9 cellular contexts compared by ENCODE assay signal in the genomic region with DNA sequence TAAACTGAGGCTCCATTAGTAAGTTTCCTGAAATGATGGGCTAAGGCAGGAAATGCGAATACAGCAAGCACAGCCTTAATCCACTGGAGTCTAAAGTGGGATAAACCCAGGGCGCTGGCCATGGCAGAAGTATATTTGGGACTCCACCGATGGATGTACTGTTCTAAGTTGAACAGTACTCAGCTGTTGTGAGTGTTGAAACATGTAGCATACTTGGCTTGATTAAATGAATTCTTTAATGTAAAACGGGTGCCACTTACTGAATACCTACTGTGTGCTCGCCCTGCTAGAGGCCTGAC. TPM values are rescaled to one million over a fixed set of nuclear protein-coding genes. Genes with fewer than 3 reads are reported as not detected.
DNase-seq lines count a peak whose midpoint lies in the region; ATAC-seq, FAIRE-seq and TF ChIP-seq lines count a peak whose summit lies in the region.
"Had no signal": no experiment of that assay in that cellular context is flagged by ENCODE, and none has a peak within 500 bp of the region (broad histone marks: within the 10 kb centered on the region; RNA-seq: fewer than 3 reads in every experiment).

No MANE protein-coding gene starts in this region.

- H3K9me3 ChIP-seq in Caco-2, result no peaks in the 10 kb centered on the region
- H3K9me3 ChIP-seq in cardiac muscle cell (ENCODE audit: low read depth), result no peaks in the 10 kb centered on the region
- H3K9me3 ChIP-seq in CD8-positive, alpha-beta memory T cell (ENCODE audit: low read length), result no peaks in the 10 kb centered on the region

- no peak for ATAC-seq in T-cell (replicated peaks in 1 of 4)

- H3K4me1 ChIP-seq in Caco-2 (no peaks in the 10 kb centered on the region), cardiac muscle cell (ENCODE audit: low read depth) (no peaks in the 10 kb centered on the region)
- H3K4me1 ChIP-seq in CD8-positive, alpha-beta memory T cell (ENCODE audit: insufficient read depth, low read length), result no peaks in the 10 kb centered on the region

- H3K27me3 Mint-ChIP-seq in Caco-2 (ENCODE audit: insufficient read depth, unreplicated experiment) (peaks cover 3% of the 10 kb centered on the region), progenitor cell of endocrine pancreas (peaks cover 55% of the 10 kb centered on the region), T-cell (peaks cover 39 to 56% of the 10 kb centered on the region in 2 donors)
- peaks cover 20 to 68% of the 10 kb centered on the region in 2 donors for H3K27me3 Mint-ChIP-seq in CD8-positive, alpha-beta memory T cell

- DNase-seq in Caco-2 (no peak), cardiac muscle cell (ENCODE audit: low read depth in 1 of 2, low spot score in 1 of 2) (peak in 1 of 2 donors; percentile 44), progenitor cell of endocrine pancreas (ENCODE audit: low spot score, unreplicated experiment) (no peak), D721Med (ENCODE audit: insufficient read length, low spot score) (no peak), T-cell (no peak)
- DNase-seq in CD8-positive, alpha-beta memory T cell, result no peak
- DNase-seq in activated naive CD4-positive, alpha-beta T cell treated with Interleukin-2 at 50 U/mL for 16 hours, result no peak

- H3K36me3 ChIP-seq in Caco-2 (ENCODE audit: control insufficient read depth, insufficient read depth, low read length) (no peaks in the 10 kb centered on the region), cardiac muscle cell (no peaks in the 10 kb centered on the region)
- H3K36me3 ChIP-seq in CD8-positive, alpha-beta memory T cell (ENCODE audit: insufficient read depth, low read length), result no peaks in the 10 kb centered on the region

- POLR2A ChIA-PET in Caco-2 (lab: Charles Lee) (no interaction called here), T-cell (lab: Charles Lee) (no interaction called here)
- POLR2A ChIA-PET in CD8-positive, alpha-beta memory T cell (lab: Charles Lee), result no interaction called here

- H3K27me3 ChIP-seq in Caco-2 (replicated peaks; ENCODE audit: control insufficient read depth, insufficient read depth, low read length), result no peaks in the 10 kb centered on the region
- H3K27me3 ChIP-seq in cardiac muscle cell, result peaks cover 69% of the 10 kb centered on the region
- H3K27me3 ChIP-seq in CD8-positive, alpha-beta memory T cell (ENCODE audit: insufficient read depth, low read length, poor library complexity, severe bottlenecking), result peaks cover 4% of the 10 kb centered on the region

- CTCF ChIA-PET in Caco-2 (lab: Charles Lee), result interaction anchor here (0.9 kb wide), 1 partner anchor 74 kb away, joined by 5 read pairs; no protein-coding TSS in a partner anchor
- CTCF ChIA-PET in CD8-positive, alpha-beta memory T cell (lab: Charles Lee), result no interaction called here
- CTCF ChIA-PET in T-cell (lab: Charles Lee), result no interaction called here

- no peaks in the 10 kb centered on the region for H3K36me3 Mint-ChIP-seq in Caco-2 (ENCODE audit: insufficient read depth, unreplicated experiment)
- H3K36me3 Mint-ChIP-seq in progenitor cell of endocrine pancreas (ENCODE audit: insufficient read depth), result no peaks in the 10 kb centered on the region
- H3K36me3 Mint-ChIP-seq in CD8-positive, alpha-beta memory T cell, result no peaks in the 10 kb centered on the region
- H3K36me3 Mint-ChIP-seq in T-cell, result no peaks in the 10 kb centered on the region

- BruUV-seq in Caco-2 (replicated peaks; lab: Mats Ljungman, UMichigan), result no TSS peak

- no peaks in the 10 kb centered on the region for H3K4me1 Mint-ChIP-seq in Caco-2 (ENCODE audit: low read depth, unreplicated experiment)
- H3K4me1 Mint-ChIP-seq in progenitor cell of endocrine pancreas (ENCODE audit: low read depth), result peaks cover 6% of the 10 kb centered on the region
- peaks cover 4 to 14% (median 5%) of the 10 kb centered on the region in 3 donors for H3K4me1 Mint-ChIP-seq in CD8-positive, alpha-beta memory T cell
- peaks cover 7 to 12% (median 11%) of the 10 kb centered on the region in 3 donors for H3K4me1 Mint-ChIP-seq in T-cell

- H3K27ac Mint-ChIP-seq in Caco-2 (ENCODE audit: unreplicated experiment) (peak overlapping the region; percentile 77), progenitor cell of endocrine pancreas (no peak overlapping the region), T-cell (no peak overlapping the region)
- no peak overlapping the region for H3K27ac Mint-ChIP-seq in CD8-positive, alpha-beta memory T cell

- intact Hi-C loops in Caco-2 (cut with micrococcal nuclease; ENCODE audit: unreplicated experiment), result no loop called here

- H3K9me3 Mint-ChIP-seq in Caco-2 (ENCODE audit: unreplicated experiment) (no peaks in the 10 kb centered on the region), progenitor cell of endocrine pancreas (ENCODE audit: low read depth) (no peaks in the 10 kb centered on the region), T-cell (no peaks in the 10 kb centered on the region)
- H3K9me3 Mint-ChIP-seq in CD8-positive, alpha-beta memory T cell, result no peaks in the 10 kb centered on the region

- no peak for FAIRE-seq in D721Med (lab: Jason Lieb, UNC)

- TF ChIP-seq CTCF in Caco-2 (IDR thresholded peaks at IDR 0.05; ENCODE audit: insufficient read depth in 1 of 2, low read depth in 1 of 2, low read length in 1 of 2, severe bottlenecking in 1 of 2, unreplicated experiment in 1 of 2) (no peak), WI38 (IDR thresholded peaks at IDR 0.05; ENCODE audit: low read depth, low read length) (no peak), cardiac muscle cell (IDR thresholded peaks at IDR 0.05; ENCODE audit: low read depth, low read length) (no peak), progenitor cell of endocrine pancreas (IDR thresholded peaks at IDR 0.05; ENCODE audit: unreplicated experiment) (no peak), D721Med (IDR thresholded peaks at IDR 0.05; ENCODE audit: insufficient read depth, missing control alignments) (no peak)

- H3K4me3 Mint-ChIP-seq in Caco-2 (ENCODE audit: unreplicated experiment) (peak overlapping the region; percentile 94), progenitor cell of endocrine pancreas (ENCODE audit: low read depth) (peak overlapping the region; percentile 90), T-cell (peak overlapping the region in 1 of 3 donors; percentile 71)
- H3K4me3 Mint-ChIP-seq in CD8-positive, alpha-beta memory T cell, result no peak overlapping the region

- peak overlapping the region; percentile 88 for H3K4me3 ChIP-seq in Caco-2 (ENCODE audit: low read depth, low read length)
- H3K4me3 ChIP-seq in WI38 (ENCODE audit: low read depth, low read length), result peak overlapping the region; percentile 62
- H3K4me3 ChIP-seq in cardiac muscle cell, result peak overlapping the region; percentile 38
- no peak overlapping the region for H3K4me3 ChIP-seq in CD8-positive, alpha-beta memory T cell (ENCODE audit: low read length)

- no peak overlapping the region for H3K27ac ChIP-seq in cardiac muscle cell
- no peak overlapping the region for H3K27ac ChIP-seq in CD8-positive, alpha-beta memory T cell (ENCODE audit: low read depth, low read length)

RNA-seq across cellular contexts. Expression of a gene that starts 1.0 kb away (rescaled TPM):
- total RNA-seq in Caco-2 (2022) (1.0 and 3.1 TPM in 2 replicates), cardiac muscle cell (4.0 and 9.2 TPM in 2 replicates), progenitor cell of endocrine pancreas (2.1 and 2.8 TPM in 2 replicates), T-cell (under 1 TPM; 0.06 to 0.33 (median 0.15) TPM)
- 1.4 and 3.5 TPM in 2 replicates for polyA plus RNA-seq in cardiac muscle cell
- total RNA-seq in CD8-positive, alpha-beta memory T cell, result not detected
- polyA plus RNA-seq in CD8-positive, alpha-beta memory T cell, result not detected
- total RNA-seq: T-helper 2 cell treated with Interferon-gamma antibody and Interleukin-4, amounts not matched to agents 100 ng/mL and 5 ng/mL, for 36 hours had no signal

Comparison
In these comparisons a context has a peak if more than half of its experiments do, and no peak if none do; other contexts are left out.
1. H3K4me3 Mint-ChIP-seq: peak in Caco-2 (single experiment) and progenitor cell of endocrine pancreas (single experiment); none in CD8-positive, alpha-beta memory T cell (0 of 7).